8 cellular contexts compared by ENCODE assay signal in the genomic region with DNA sequence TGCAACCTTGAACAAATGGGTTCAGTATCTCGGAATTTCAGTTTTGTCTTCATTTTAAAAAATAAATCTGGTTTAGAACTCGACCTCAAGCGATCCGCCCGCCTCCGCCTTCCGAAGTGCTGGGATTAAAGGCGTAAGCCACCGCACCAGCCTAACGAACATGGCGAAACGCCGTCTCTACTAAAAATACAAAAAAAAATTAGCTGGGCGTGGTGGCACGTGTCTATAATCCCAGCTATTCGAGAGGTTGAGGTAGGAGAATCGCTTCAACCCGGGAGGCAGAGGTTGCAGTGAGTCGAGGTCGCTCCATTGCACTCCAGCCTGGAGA. TPM values are rescaled to one million over a fixed set of nuclear protein-coding genes. Genes with fewer than 3 reads are reported as not detected.
DNase-seq lines count a peak whose midpoint lies in the region; ATAC-seq and TF ChIP-seq lines count a peak whose summit lies in the region.

No MANE protein-coding gene starts in this region.

- H3K9me3 ChIP-seq in left ventricle myocardium inferior (replicated peaks) (peaks cover 29% of the 10 kb centered on the region), skeletal muscle satellite cell (replicated peaks; ENCODE audit: low read length) (peaks cover 6% of the 10 kb centered on the region)

- ATAC-seq in GM21367 (IDR thresholded peaks at IDR 0.05; ENCODE audit: unreplicated experiment): no peak
- no peak for ATAC-seq in HG02938 (IDR thresholded peaks at IDR 0.05; ENCODE audit: unreplicated experiment)
- ATAC-seq in GM18511 (IDR thresholded peaks at IDR 0.05; ENCODE audit: unreplicated experiment): no peak

- POLR2A ChIA-PET in activated CD4-positive, alpha-beta memory T cell treated with anti-CD3 and anti-CD28 coated beads for 36 hours (lab: Charles Lee): interaction anchor here (0.6 to 2.6 kb wide), 7 partner anchors 9 to 1851 kb away, joined by 3 to 13 read pairs (median 4); partner anchors contain the start of genes ZNF181 and ZNF30

- H3K36me3 Mint-ChIP-seq in activated CD4-positive, alpha-beta memory T cell treated with anti-CD3 and anti-CD28 coated beads for 36 hours: peaks cover 60% of the 10 kb centered on the region

- no peak for TF ChIP-seq CTCF in left ventricle myocardium inferior (IDR thresholded peaks at IDR 0.05; ENCODE audit: borderline replicate concordance)

- peak overlapping the region; percentile 99 for H3K27ac ChIP-seq in left ventricle myocardium inferior (replicated peaks)

- intact Hi-C loops in activated CD4-positive, alpha-beta memory T cell treated with anti-CD3 and anti-CD28 coated beads for 36 hours (cut with micrococcal nuclease): loop anchor here (5.0 kb wide), 1 partner anchor 94 kb away; the partner anchor contains the start of gene ZNF599
- intact Hi-C loops in left ventricle myocardium inferior (cut with micrococcal nuclease): no loop called here

- peaks cover 35% of the 10 kb centered on the region for H3K9me3 Mint-ChIP-seq in activated CD4-positive, alpha-beta memory T cell treated with anti-CD3 and anti-CD28 coated beads for 36 hours

- H3K4me1 ChIP-seq in left ventricle myocardium inferior: peaks cover 60% of the 10 kb centered on the region
- H3K4me1 ChIP-seq in skeletal muscle satellite cell (ENCODE audit: control insufficient read depth, insufficient read depth, low read length): peaks cover 15% of the 10 kb centered on the region

- peak overlapping the region; percentile 99 for H3K9ac ChIP-seq in skeletal muscle satellite cell (ENCODE audit: low read depth, low read length)

- H3K27me3 Mint-ChIP-seq in activated CD4-positive, alpha-beta memory T cell treated with anti-CD3 and anti-CD28 coated beads for 36 hours: no peaks in the 10 kb centered on the region

- H3K36me3 ChIP-seq in H7 (replicated peaks; ENCODE audit: control insufficient read depth, insufficient read depth, low read length): peaks cover 5% of the 10 kb centered on the region
- H3K36me3 ChIP-seq in left ventricle myocardium inferior: peaks cover 41% of the 10 kb centered on the region
- peaks cover 41% of the 10 kb centered on the region for H3K36me3 ChIP-seq in skeletal muscle satellite cell (ENCODE audit: insufficient read depth, low read length)

- peaks cover 2% of the 10 kb centered on the region; the same call in 1 of the 2 replicates for H3K27me3 ChIP-seq in H7 (ENCODE audit: control insufficient read depth, insufficient read depth, low read length)
- H3K27me3 ChIP-seq in left ventricle myocardium inferior (ENCODE audit: low read depth): no peaks in the 10 kb centered on the region
- no peaks in the 10 kb centered on the region for H3K27me3 ChIP-seq in skeletal muscle satellite cell (ENCODE audit: control insufficient read depth, insufficient read depth, low read length)

- H3K4me3 ChIP-seq in H7 (ENCODE audit: insufficient read depth, low read depth, low read length): peak overlapping the region; percentile 80
- peak overlapping the region; percentile 84 for H3K4me3 ChIP-seq in left ventricle myocardium inferior
- H3K4me3 ChIP-seq in skeletal muscle satellite cell (ENCODE audit: low read length): peak overlapping the region; percentile 92

- CTCF ChIA-PET in activated CD4-positive, alpha-beta memory T cell treated with anti-CD3 and anti-CD28 coated beads for 36 hours (lab: Charles Lee): no interaction called here

- H3K4me1 Mint-ChIP-seq in activated CD4-positive, alpha-beta memory T cell treated with anti-CD3 and anti-CD28 coated beads for 36 hours (ENCODE audit: low read depth): peaks cover 27% of the 10 kb centered on the region

- DNase-seq in H7 (no peak), left ventricle myocardium inferior (no peak), cerebellar cortex (ENCODE audit: low spot score) (no peak)
- no peak for DNase-seq in activated CD4-positive, alpha-beta memory T cell treated with anti-CD3 and anti-CD28 coated beads for 36 hours

- H3K4me3 Mint-ChIP-seq in activated CD4-positive, alpha-beta memory T cell treated with anti-CD3 and anti-CD28 coated beads for 36 hours: peak overlapping the region; percentile 84

- peak overlapping the region; percentile 96 for H3K27ac Mint-ChIP-seq in activated CD4-positive, alpha-beta memory T cell treated with anti-CD3 and anti-CD28 coated beads for 36 hours

- H3K4me2 ChIP-seq in skeletal muscle satellite cell (ENCODE audit: low read length): peak overlapping the region; percentile 93

RNA-seq across cellular contexts. Expression of gene ZNF302, which starts 0.6 kb away (rescaled TPM):
- 11.5 and 16.3 TPM in 2 replicates for total RNA-seq in H7 (2014; rRNA removed; shearing (Covaris generic))
- 10 to 100 TPM; 16.5 to 16.6 TPM for total RNA-seq in activated CD4-positive, alpha-beta memory T cell treated with anti-CD3 and anti-CD28 coated beads for 36 hours
- 45.6 TPM for total RNA-seq in left ventricle myocardium inferior
- 10.6 and 12.9 TPM in 2 replicates for total RNA-seq in skeletal muscle satellite cell (2012; rRNA removed)

RNA-seq across cellular contexts. Expression of gene SCGB2B2, which starts 1.1 kb away (rescaled TPM):
- not detected in 2 replicates for total RNA-seq in H7 (2014; rRNA removed; shearing (Covaris generic))
- total RNA-seq in activated CD4-positive, alpha-beta memory T cell treated with anti-CD3 and anti-CD28 coated beads for 36 hours: under 1 TPM; 0.38 to 0.46 TPM
- total RNA-seq in left ventricle myocardium inferior: not detected
- total RNA-seq in skeletal muscle satellite cell (2012; rRNA removed): 0.25 and 0.44 TPM in 2 replicates

RNA-seq across cellular contexts. Expression of gene ZNF181, which starts 56.0 kb away (rescaled TPM):
- total RNA-seq in H7 (2014; rRNA removed; shearing (Covaris generic)): 6.8 and 16.6 TPM in 2 replicates
- total RNA-seq in activated CD4-positive, alpha-beta memory T cell treated with anti-CD3 and anti-CD28 coated beads for 36 hours: 1 to 10 TPM; 4.2 to 4.6 TPM
- 23.3 TPM for total RNA-seq in left ventricle myocardium inferior
- total RNA-seq in skeletal muscle satellite cell (2012; rRNA removed): 9.6 and 14.4 TPM in 2 replicates
